Comparison of ENCODE assay signal across 21 cellular contexts in the genomic region with DNA sequence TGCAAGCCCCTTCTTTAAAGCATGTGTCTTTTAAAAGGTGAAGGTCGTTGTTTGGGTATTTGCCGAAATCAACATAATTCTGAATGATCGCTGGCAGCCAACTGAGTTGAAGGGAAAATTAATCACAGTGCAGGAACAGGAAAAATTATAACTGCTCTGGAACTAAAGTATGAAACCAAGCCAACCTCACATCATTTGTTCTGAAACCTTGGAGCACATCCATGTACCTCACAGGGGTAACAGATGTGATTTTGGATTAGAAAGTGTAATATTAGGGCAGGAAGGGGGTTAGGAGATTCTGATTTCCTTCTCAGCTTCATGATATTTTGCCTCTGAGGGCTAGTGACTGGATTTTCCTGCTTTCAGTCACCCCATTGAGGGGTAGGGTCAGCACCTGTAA.
"Had no signal": no experiment of that assay in that cellular context is flagged by ENCODE, and none has a peak within 500 bp of the region (broad histone marks: within the 10 kb centered on the region; RNA-seq: fewer than 3 reads in every experiment).

No MANE protein-coding gene starts in this region.

- DNase-seq: dorsolateral prefrontal cortex; effector CD8-positive, alpha-beta T cell; glutamatergic neuron; left colon; left ventricle myocardium superior; mucosa of descending colon; naive thymus-derived CD8-positive, alpha-beta T cell; posterior cingulate gyrus; stimulated activated CD4-positive, alpha-beta T cell treated with anti-CD3 and anti-CD28 coated beads, Interleukin-12 subunit alpha, Interleukin-12 subunit beta, amount 100 ng/mL, for 4 hours; stimulated activated naive CD4-positive, alpha-beta T cell; stomach; substantia nigra; transverse colon had no signal

- H3K4me3 Mint-ChIP-seq: naive thymus-derived CD8-positive, alpha-beta T cell; neural crest cell had no signal

- H3K9me3 Mint-ChIP-seq: naive thymus-derived CD8-positive, alpha-beta T cell had no signal

- H3K27me3 Mint-ChIP-seq: naive thymus-derived CD8-positive, alpha-beta T cell had no signal

- H3K4me3 ChIP-seq: coronary artery, dorsolateral prefrontal cortex, gastroesophageal sphincter, lung, mucosa of descending colon, skin epidermis, stomach, thoracic aorta, transverse colon had no signal

- H3K27ac Mint-ChIP-seq: naive thymus-derived CD8-positive, alpha-beta T cell had no signal

- ATAC-seq: esophagus mucosa; gastroesophageal sphincter; left colon; left ventricle myocardium superior; mucosa of descending colon; naive thymus-derived CD8-positive, alpha-beta T cell; sciatic nerve had no signal
